9 cellular contexts compared by ENCODE assay signal in the genomic region with DNA sequence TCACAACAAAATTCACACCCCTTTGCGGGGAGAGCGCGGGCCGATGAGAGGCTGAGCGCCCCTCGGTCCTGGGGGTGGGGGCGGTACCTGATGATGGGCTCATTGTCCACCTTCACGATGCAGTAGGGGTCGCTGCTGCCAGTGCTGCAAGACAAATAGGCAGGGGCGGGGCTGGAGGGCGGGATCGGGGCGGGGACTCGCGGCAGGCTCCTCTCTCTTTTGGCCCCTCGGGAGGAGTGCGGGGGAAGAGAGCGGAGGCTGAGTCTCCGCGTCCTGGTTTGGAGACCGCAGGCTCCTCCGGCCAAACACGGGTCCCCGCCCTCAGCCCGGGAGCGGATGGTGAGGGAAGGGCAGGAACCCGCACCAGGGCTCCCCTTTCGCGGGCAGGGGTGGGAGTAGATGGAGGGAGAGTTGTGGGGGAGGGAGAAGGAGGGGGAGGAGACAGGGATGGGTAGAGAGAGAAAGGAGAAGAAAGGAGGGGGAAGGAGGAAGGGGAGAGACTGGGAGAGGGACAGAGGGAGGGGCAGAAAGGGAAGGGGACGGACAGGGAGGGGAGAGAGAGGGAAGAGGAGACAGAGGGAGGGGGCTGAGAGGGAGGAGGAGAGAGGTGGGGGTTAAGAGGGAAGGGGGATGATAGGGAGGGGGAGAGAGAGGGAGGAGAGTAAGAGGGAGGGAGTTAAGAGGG. TPM values are rescaled to one million over a fixed set of nuclear protein-coding genes. Genes with fewer than 3 reads are reported as not detected.
A peak's percentile ranks its signal among the peaks of the same experiment; 100 is the strongest.
DNase-seq lines count a peak whose midpoint lies in the region; ATAC-seq and TF ChIP-seq lines count a peak whose summit lies in the region.
"Not testable (repeated sequence)": the region's sequence is repeated elsewhere in the genome, so short reads cannot be mapped to it uniquely, and the experiment has no call there.
"Had no signal": no experiment of that assay in that cellular context is flagged by ENCODE, and none has a peak within 500 bp of the region (broad histone marks: within the 10 kb centered on the region; RNA-seq: fewer than 3 reads in every experiment).

No MANE protein-coding gene starts in this region.

- intact Hi-C loops in activated CD4-positive, alpha-beta T cell treated with anti-CD3 and anti-CD28 coated beads for 36 hours (cut with DNase I, micrococcal nuclease) = not testable (repeated sequence)

- not testable (repeated sequence) for H3K9me3 Mint-ChIP-seq in activated CD4-positive, alpha-beta T cell treated with anti-CD3 and anti-CD28 coated beads for 36 hours (ENCODE audit: low read depth); natural killer cell treated with Interleukin-12 subunit alpha and Interleukin-12 subunit beta and Interleukin-15 and Interleukin-18, amount 100 ng/mL, for 72 hours

- not testable (repeated sequence) for H3K27me3 ChIP-seq in gastroesophageal sphincter

- ATAC-seq in GM18907 (IDR thresholded peaks at IDR 0.05; ENCODE audit: unreplicated experiment) (peak; percentile 34), GM21447 (IDR thresholded peaks at IDR 0.05; ENCODE audit: unreplicated experiment) (peak; percentile 34), HG02798 (IDR thresholded peaks at IDR 0.05; ENCODE audit: poor library complexity, unreplicated experiment) (peak; percentile 43), HG03432 (IDR thresholded peaks at IDR 0.05; ENCODE audit: unreplicated experiment) (peak; percentile 43), gastroesophageal sphincter (peak; percentile 74)
- peak; percentile 78 for ATAC-seq in activated CD4-positive, alpha-beta T cell treated with anti-CD3 and anti-CD28 coated beads for 36 hours
- peak; percentile 47 to 68 for ATAC-seq in natural killer cell treated with Interleukin-12 subunit alpha and Interleukin-12 subunit beta and Interleukin-15 and Interleukin-18, amount 100 ng/mL, for 72 hours

- H3K27ac ChIP-seq in gastroesophageal sphincter = not testable (repeated sequence)

- POLR2A ChIA-PET in activated CD4-positive, alpha-beta T cell treated with anti-CD3 and anti-CD28 coated beads for 36 hours (lab: Charles Lee) = not testable (repeated sequence)

- CTCF ChIA-PET in activated CD4-positive, alpha-beta T cell treated with anti-CD3 and anti-CD28 coated beads for 36 hours (lab: Charles Lee) = not testable (repeated sequence)

- WGBS in gastroesophageal sphincter (ENCODE audit: low coverage in 1 of 2), 2 donors = no CpG with 5 or more reads among the region's 30 CpGs

- not testable (repeated sequence) for TF ChIP-seq EP300 in gastroesophageal sphincter (IDR thresholded peaks at IDR 0.05)

- not testable (repeated sequence) for H3K36me3 ChIP-seq in gastroesophageal sphincter

- not testable (repeated sequence) for TF ChIP-seq POLR2A in gastroesophageal sphincter (IDR thresholded peaks at IDR 0.05)

- H3K4me1 ChIP-seq in gastroesophageal sphincter = not testable (repeated sequence)

- not testable (repeated sequence) for H3K27me3 Mint-ChIP-seq in activated CD4-positive, alpha-beta T cell treated with anti-CD3 and anti-CD28 coated beads for 36 hours; natural killer cell treated with Interleukin-12 subunit alpha and Interleukin-12 subunit beta and Interleukin-15 and Interleukin-18, amount 100 ng/mL, for 72 hours

- H3K4me3 ChIP-seq in gastroesophageal sphincter = not testable (repeated sequence)

- not testable (repeated sequence) for H3K36me3 Mint-ChIP-seq in activated CD4-positive, alpha-beta T cell treated with anti-CD3 and anti-CD28 coated beads for 36 hours (ENCODE audit: low read depth); natural killer cell treated with Interleukin-12 subunit alpha and Interleukin-12 subunit beta and Interleukin-15 and Interleukin-18, amount 100 ng/mL, for 72 hours

- H3K4me3 Mint-ChIP-seq in activated CD4-positive, alpha-beta T cell treated with anti-CD3 and anti-CD28 coated beads for 36 hours; natural killer cell treated with Interleukin-12 subunit alpha and Interleukin-12 subunit beta and Interleukin-15 and Interleukin-18, amount 100 ng/mL, for 72 hours: not testable (repeated sequence)

- not testable (repeated sequence) for TF ChIP-seq CTCF in gastroesophageal sphincter (IDR thresholded peaks at IDR 0.05)

- not testable (repeated sequence) for DNase-seq in activated CD4-positive, alpha-beta T cell treated with anti-CD3 and anti-CD28 coated beads for 36 hours; natural killer cell treated with Interleukin-12 subunit alpha and Interleukin-12 subunit beta and Interleukin-15 and Interleukin-18, amount 100 ng/mL, for 72 hours (ENCODE audit: low spot score)

- H3K9me3 ChIP-seq in gastroesophageal sphincter = not testable (repeated sequence)

- not testable (repeated sequence) for H3K27ac Mint-ChIP-seq in activated CD4-positive, alpha-beta T cell treated with anti-CD3 and anti-CD28 coated beads for 36 hours; natural killer cell treated with Interleukin-12 subunit alpha and Interleukin-12 subunit beta and Interleukin-15 and Interleukin-18, amount 100 ng/mL, for 72 hours

- H3K4me1 Mint-ChIP-seq in activated CD4-positive, alpha-beta T cell treated with anti-CD3 and anti-CD28 coated beads for 36 hours; natural killer cell treated with Interleukin-12 subunit alpha and Interleukin-12 subunit beta and Interleukin-15 and Interleukin-18, amount 100 ng/mL, for 72 hours (ENCODE audit: low read depth in 2 of 2): not testable (repeated sequence)

RNA-seq across cellular contexts. Expression of a gene that starts 5.6 kb away (rescaled TPM):
- 10 to 100 TPM; 28.6 to 30.1 TPM for total RNA-seq in activated CD4-positive, alpha-beta T cell treated with anti-CD3 and anti-CD28 coated beads for 36 hours
- 10 to 100 TPM in 1 of 4 donors, 1 to 10 TPM in 3; 6.1 to 34.3 (median 8.8) TPM for total RNA-seq in gastroesophageal sphincter
- 10 to 100 TPM in 1 of 2 donors, under 1 TPM in 1; 0.48 to 23.4 TPM for total RNA-seq in natural killer cell treated with Interleukin-12 subunit alpha and Interleukin-12 subunit beta and Interleukin-15 and Interleukin-18, amount 100 ng/mL, for 72 hours

RNA-seq across cellular contexts. Expression of a gene that starts 31.5 kb away (rescaled TPM):
- total RNA-seq in activated CD4-positive, alpha-beta T cell treated with anti-CD3 and anti-CD28 coated beads for 36 hours = 10 to 100 TPM; 23.4 to 43.5 TPM
- total RNA-seq in gastroesophageal sphincter = 1 to 10 TPM; 3.0 to 6.1 (median 4.4) TPM
- 100 to 1,000 TPM in 1 of 2 donors, 10 to 100 TPM in 1; 26.2 to 105 TPM for total RNA-seq in natural killer cell treated with Interleukin-12 subunit alpha and Interleukin-12 subunit beta and Interleukin-15 and Interleukin-18, amount 100 ng/mL, for 72 hours

RNA-seq across cellular contexts. Expression of a gene that starts 33.3 kb away (rescaled TPM):
- total RNA-seq in activated CD4-positive, alpha-beta T cell treated with anti-CD3 and anti-CD28 coated beads for 36 hours = 10 to 100 TPM; 32.6 to 46.1 TPM
- total RNA-seq in gastroesophageal sphincter = 10 to 100 TPM in 3 of 4 donors, 1 to 10 TPM in 1; 6.7 to 24.1 (median 19.9) TPM
- 10 to 100 TPM; 56.9 to 57.6 TPM for total RNA-seq in natural killer cell treated with Interleukin-12 subunit alpha and Interleukin-12 subunit beta and Interleukin-15 and Interleukin-18, amount 100 ng/mL, for 72 hours

RNA-seq across cellular contexts. Expression of a gene that starts 39.0 kb away (rescaled TPM):
- total RNA-seq in activated CD4-positive, alpha-beta T cell treated with anti-CD3 and anti-CD28 coated beads for 36 hours = not detected
- not detected for total RNA-seq in gastroesophageal sphincter
- under 1 TPM in 1 of 2 donors, not detected in 1; 0.53 TPM for total RNA-seq in natural killer cell treated with Interleukin-12 subunit alpha and Interleukin-12 subunit beta and Interleukin-15 and Interleukin-18, amount 100 ng/mL, for 72 hours
- total RNA-seq: left ventricle myocardium inferior, Peyer's patch had no signal

RNA-seq across cellular contexts. Expression of a gene that starts 47.2 kb away (rescaled TPM):
- 10 to 100 TPM; 13.6 to 14.4 TPM for total RNA-seq in activated CD4-positive, alpha-beta T cell treated with anti-CD3 and anti-CD28 coated beads for 36 hours
- total RNA-seq in gastroesophageal sphincter = 10 to 100 TPM in 3 of 4 donors, 1 to 10 TPM in 1; 7.5 to 24.4 (median 12.3) TPM
- total RNA-seq in natural killer cell treated with Interleukin-12 subunit alpha and Interleukin-12 subunit beta and Interleukin-15 and Interleukin-18, amount 100 ng/mL, for 72 hours = 10 to 100 TPM; 22.9 to 44.2 TPM
